ENCODE assay signal across 8 cellular contexts in genomic region chr3:72938471-72939265, GRCh38. TPM values are rescaled to one million over a fixed set of nuclear protein-coding genes. Genes with fewer than 3 reads are reported as not detected.
A peak's percentile ranks its signal among the peaks of the same experiment; 100 is the strongest.
DNase-seq lines count a peak whose midpoint lies in the region; ATAC-seq and TF ChIP-seq lines count a peak whose summit lies in the region.

No MANE protein-coding gene starts in this region.

- intact Hi-C loops in Calu3 (cut with micrococcal nuclease; ENCODE audit: unreplicated experiment) (loop anchor here (1.0 to 5.0 kb wide), 4 partner anchors 59 to 134 kb away; no protein-coding TSS in a partner anchor), left cardiac atrium (cut with DNase I) (loop anchor here in 1 of 2 donors (2.0 to 10.0 kb wide), 3 partner anchors 59 to 146 kb away; partner anchors contain the start of gene PPP4R2)

- H3K27me3 Mint-ChIP-seq in Calu3 (ENCODE audit: unreplicated experiment) = peaks cover 13% of the 10 kb centered on the region

- peak; percentile 29 for DNase-seq in Calu3
- DNase-seq in NCI-H526 (lab: John Stamatoyannopoulos, UW) = peak; percentile 29 to 40
- DNase-seq in amniotic stem cell (lab: John Stamatoyannopoulos, UW) = peak; percentile 74
- peak; percentile 60 for DNase-seq in left cardiac atrium
- DNase-seq in putamen (ENCODE audit: low spot score) = peak; percentile 51
- no peak for DNase-seq in cortex of kidney (lab: John Stamatoyannopoulos, UW)

- ATAC-seq in GM18867 (IDR thresholded peaks at IDR 0.05; ENCODE audit: unreplicated experiment) (peak; percentile 90), HG03108 (IDR thresholded peaks at IDR 0.05; ENCODE audit: unreplicated experiment) (peak; percentile 63), left cardiac atrium (peak; percentile 92 to 96)

- no peaks in the 10 kb centered on the region for H3K9me3 Mint-ChIP-seq in Calu3 (ENCODE audit: low read depth, unreplicated experiment)

- no peak overlapping the region for H3K27ac Mint-ChIP-seq in Calu3 (ENCODE audit: unreplicated experiment)

- CTCF ChIA-PET in Calu3 (lab: Charles Lee) = interaction anchor here (0.7 to 1.0 kb wide), 2 partner anchors 87 to 118 kb away, joined by 3 to 12 read pairs; no protein-coding TSS in a partner anchor

- no TSS peak for BruUV-seq in Calu3 (replicated peaks; lab: Mats Ljungman, UMichigan)

- TF ChIP-seq CTCF in Calu3 (IDR thresholded peaks at IDR 0.05; ENCODE audit: unreplicated experiment) = peak; percentile 58

- peaks cover 5% of the 10 kb centered on the region for H3K36me3 Mint-ChIP-seq in Calu3 (ENCODE audit: insufficient read depth, unreplicated experiment)

- no peak overlapping the region for H3K4me3 Mint-ChIP-seq in Calu3 (ENCODE audit: low read depth, unreplicated experiment)

- H3K4me1 Mint-ChIP-seq in Calu3 (ENCODE audit: low read depth, unreplicated experiment) = no peaks in the 10 kb centered on the region

RNA-seq across cellular contexts. Expression of gene GXYLT2, which starts 50.8 kb away (rescaled TPM):
- total RNA-seq in Calu3 (2022) (0.32 and 0.52 TPM in 2 replicates), left cardiac atrium (10 to 100 TPM; 26.3 to 27.4 TPM)

RNA-seq across cellular contexts. Expression of gene PPP4R2, which starts 57.9 kb away (rescaled TPM):
- total RNA-seq in Calu3 (2022) = 68.4 and 89.0 TPM in 2 replicates
- total RNA-seq in left cardiac atrium = 10 to 100 TPM; 48.1 to 65.3 TPM

Comparison
In these comparisons a context has a peak if more than half of its experiments do, and no peak if none do; other contexts are left out.
1. RNA of gene GXYLT2, which starts 50.8 kb away (total RNA-seq): 26.3 to 27.4 TPM in left cardiac atrium; 0.32 to 0.52 TPM in Calu3; every median in the first group is over 10 times any median in the second.
2. Peak in every context shown above with its lines, with median percentiles within 50 percentile points of each other: ATAC-seq.